Comparison of ENCODE assay signal across 11 cellular contexts in the genomic region with DNA sequence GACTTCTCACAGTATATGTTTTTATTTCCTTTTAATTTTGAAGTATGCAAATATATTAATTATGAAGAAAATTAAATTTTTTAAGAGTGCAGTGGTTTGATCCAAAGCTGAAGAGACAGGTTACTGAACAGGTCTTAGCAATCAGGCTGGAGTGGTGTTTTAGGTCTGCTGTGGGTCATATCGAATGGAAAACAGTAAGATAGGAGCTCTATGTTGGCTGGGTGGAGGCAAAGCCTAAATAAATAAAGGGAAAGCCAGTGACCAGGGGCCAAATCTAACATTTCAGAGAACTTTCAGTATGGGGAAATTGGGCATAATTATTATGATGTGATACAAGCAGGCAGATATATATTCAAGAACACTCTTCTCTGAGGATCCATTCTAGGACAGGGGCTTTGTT. TPM values are rescaled to one million over a fixed set of nuclear protein-coding genes. Genes with fewer than 3 reads are reported as not detected.
"Had no signal": no experiment of that assay in that cellular context is flagged by ENCODE, and none has a peak within 500 bp of the region (broad histone marks: within the 10 kb centered on the region; RNA-seq: fewer than 3 reads in every experiment).

No MANE protein-coding gene starts in this region.

- H3K27ac ChIP-seq: GM23248 had no signal

- H3K36me3 ChIP-seq: HAP-1 had no signal

- H3K9me3 ChIP-seq: HAP-1 had no signal

- FAIRE-seq: H1, H54 had no signal

- H3K4me3 ChIP-seq: GM23248, GM23338, HAP-1 had no signal

- H2AFZ ChIP-seq: GM23248, GM23338 had no signal

- ATAC-seq: GM23338, HCT116 had no signal

- H3K9ac ChIP-seq: GM23248 had no signal

- DNase-seq: GM23248, GOT3, H7, H9, HCEC 1CT, HFFc6 had no signal

- H3K27ac Mint-ChIP-seq: GM23338, H9, HFFc6 had no signal

- H3K4me2 ChIP-seq: GM23338 had no signal

- H3K4me1 Mint-ChIP-seq: GM23338, H9 had no signal

- H3K4me1 ChIP-seq: HAP-1 had no signal

- H3K4me3 Mint-ChIP-seq: GM23338, H9, HFFc6 had no signal

RNA-seq across cellular contexts. Expression of a gene that starts 12.7 kb away (rescaled TPM):
- total RNA-seq: GM23248, GM23338, H1, H7, H9, HFFc6 had no signal
- polyA plus RNA-seq: GM23248, GM23338, H1 had no signal
